ENCODE assay signal across 14 cellular contexts in the genomic region with DNA sequence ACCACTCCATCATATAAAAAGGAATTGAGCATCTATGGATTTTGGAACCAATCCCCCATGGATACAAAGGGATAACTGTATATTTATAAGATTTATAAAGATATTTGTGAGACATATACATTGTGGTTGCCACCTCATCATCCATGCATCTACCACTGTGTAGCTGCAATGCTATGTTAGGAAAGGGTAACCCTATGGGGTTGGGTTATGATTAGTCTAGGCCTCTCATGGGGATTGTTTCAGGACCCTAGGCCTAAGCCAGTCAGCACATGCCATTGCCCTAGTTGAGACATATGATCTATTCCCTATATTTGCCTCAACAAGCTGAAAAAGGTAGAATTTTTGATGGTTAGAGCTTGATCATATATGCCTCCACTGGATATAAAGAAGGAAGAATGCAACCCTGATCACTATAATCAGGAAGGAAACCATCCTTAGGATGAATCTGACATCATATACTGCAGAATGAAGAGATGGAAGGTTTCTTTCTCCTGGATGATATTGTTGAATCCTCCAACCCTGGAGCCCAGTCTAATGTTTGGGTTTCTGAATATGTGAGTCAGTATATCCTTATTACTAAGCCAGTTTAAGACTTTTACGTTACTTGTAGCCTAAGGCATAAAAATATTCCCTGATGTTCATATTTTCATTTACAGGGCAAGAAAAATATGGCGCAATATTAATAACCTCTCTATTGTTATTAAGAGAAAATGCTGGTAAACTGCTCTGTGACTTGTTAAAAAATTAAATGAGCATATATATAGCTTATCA.
A peak's percentile ranks its signal among the peaks of the same experiment; 100 is the strongest.
DNase-seq lines count a peak whose midpoint lies in the region; ATAC-seq and TF ChIP-seq lines count a peak whose summit lies in the region.
"Had no signal": no experiment of that assay in that cellular context is flagged by ENCODE, and none has a peak within 500 bp of the region (broad histone marks: within the 10 kb centered on the region; RNA-seq: fewer than 3 reads in every experiment).

No MANE protein-coding gene starts in this region.

- TF ChIP-seq CTCF in epithelial cell of esophagus (IDR thresholded peaks at IDR 0.05; ENCODE audit: insufficient read depth, low read depth, low read length, missing control alignments) = no peak
- TF ChIP-seq CTCF in foreskin keratinocyte (conservative IDR thresholded peaks at IDR 0.05) = no peak

- DNase-seq in HT1080 (ENCODE audit: low read depth) = peak; percentile 1
- DNase-seq in epithelial cell of esophagus (ENCODE audit: low read depth) = peak; percentile 50
- peak; percentile 77 to 89 for DNase-seq in foreskin keratinocyte
- no peak for DNase-seq in activated CD8-positive, alpha-beta memory T cell treated with anti-CD3 and anti-CD28 coated beads for 24 hours
- DNase-seq in GM19240 (ENCODE audit: insufficient read length, low spot score) = no peak
- DNase-seq in dermis blood vessel endothelial cell = no peak
- DNase-seq in NCI-H2081 treated with DMSO at 0.1 percent for 48 hours (lab: John Stamatoyannopoulos, UW) = no peak
- DNase-seq: CD8-positive, alpha-beta T cell; COR-L47; DMS153; DMS79 treated with DMSO at 0.1 percent for 48 hours; EL; GDM1 had no signal

- H3K27ac ChIP-seq in foreskin keratinocyte = no peak overlapping the region

- peaks cover 5% of the 10 kb centered on the region for H3K4me1 ChIP-seq in foreskin keratinocyte

- peak; percentile 94 for ATAC-seq in foreskin keratinocyte
- ATAC-seq: CD8-positive, alpha-beta T cell; HCT116 had no signal

- no peak overlapping the region for H3K4me3 ChIP-seq in epithelial cell of esophagus (ENCODE audit: low read length)

- H3K27me3 ChIP-seq in foreskin keratinocyte = no peaks in the 10 kb centered on the region

Comparison
In these comparisons a context has a peak if more than half of its experiments do, and no peak if none do; other contexts are left out.
1. DNase-seq: peak in HT1080 (single experiment), epithelial cell of esophagus (single experiment) and foreskin keratinocyte (2 of 2); none in activated CD8-positive, alpha-beta memory T cell treated with anti-CD3 and anti-CD28 coated beads for 24 hours (single experiment), GM19240 (single experiment), dermis blood vessel endothelial cell (single experiment) and NCI-H2081 treated with DMSO at 0.1 percent for 48 hours (single experiment).